ENCODE assay signal across 22 cellular contexts in the genomic region with DNA sequence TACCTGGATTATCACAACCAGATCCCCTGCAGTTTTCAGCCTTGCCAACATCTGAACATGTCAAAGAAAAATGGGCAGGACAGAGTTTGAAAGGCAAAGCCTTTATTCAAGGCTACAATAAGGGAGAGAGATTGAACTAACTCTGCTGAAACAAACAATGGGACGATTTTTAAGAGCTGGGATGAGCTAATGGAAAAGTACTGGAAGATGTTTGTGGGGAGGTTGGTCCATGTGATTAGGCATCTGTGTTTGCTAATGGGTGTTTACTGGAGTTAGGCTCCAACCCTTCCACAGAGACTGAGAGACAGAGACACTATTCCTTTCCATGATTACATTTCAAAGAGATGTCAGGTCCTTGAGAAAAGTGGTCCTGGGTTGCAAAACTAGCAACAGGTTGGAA.
"Had no signal": no experiment of that assay in that cellular context is flagged by ENCODE, and none has a peak within 500 bp of the region (broad histone marks: within the 10 kb centered on the region; RNA-seq: fewer than 3 reads in every experiment).

No MANE protein-coding gene starts in this region.

- H3K36me3 ChIP-seq: colonic mucosa, right atrium auricular region, transverse colon, uterus had no signal

- ATAC-seq: activated CD4-positive, alpha-beta T cell treated with anti-CD3 and anti-CD28 coated beads for 36 hours; activated T-helper 17 cell treated with anti-CD3 and anti-CD28 coated beads, Interleukin-2, amount 50 U/mL, for 72 hours; esophagus mucosa; WTC11 had no signal

- H3K4me1 ChIP-seq: colonic mucosa, transverse colon, uterus had no signal

- H3K4me3 ChIP-seq: colonic mucosa, right atrium auricular region, transverse colon, uterus had no signal

- H3K9me3 Mint-ChIP-seq: activated CD4-positive, alpha-beta memory T cell treated with anti-CD3 and anti-CD28 coated beads for 36 hours; activated naive CD8-positive, alpha-beta T cell treated with anti-CD3 and anti-CD28 coated beads for 36 hours; activated T-helper 17 cell treated with anti-CD3 and anti-CD28 coated beads, Interleukin-2, amount 50 U/mL, for 72 hours; T-helper 2 cell treated with Interferon-gamma antibody and Interleukin-4, amounts not matched to agents 5 μg/mL and 100 μg/mL, for 36 hours had no signal

- H3K27ac Mint-ChIP-seq: activated CD4-positive, alpha-beta memory T cell treated with anti-CD3 and anti-CD28 coated beads for 36 hours; activated CD4-positive, alpha-beta T cell treated with anti-CD3 and anti-CD28 coated beads for 36 hours; activated naive CD8-positive, alpha-beta T cell treated with anti-CD3 and anti-CD28 coated beads for 36 hours; activated T-helper 17 cell treated with anti-CD3 and anti-CD28 coated beads, Interleukin-2, amount 50 U/mL, for 72 hours; progenitor cell of endocrine pancreas; T-helper 2 cell treated with Interferon-gamma antibody and Interleukin-4, amounts not matched to agents 5 μg/mL and 100 μg/mL, for 36 hours; WTC11 had no signal

- H3K27ac ChIP-seq: colonic mucosa, right atrium auricular region, transverse colon, uterus had no signal

- H3K27me3 ChIP-seq: colonic mucosa, right atrium auricular region, transverse colon, uterus had no signal

- H3K36me3 Mint-ChIP-seq: activated CD4-positive, alpha-beta memory T cell treated with anti-CD3 and anti-CD28 coated beads for 36 hours; activated naive CD8-positive, alpha-beta T cell treated with anti-CD3 and anti-CD28 coated beads for 36 hours; WTC11 had no signal

- DNase-seq: activated CD4-positive, alpha-beta memory T cell treated with anti-CD3 and anti-CD28 coated beads for 36 hours; activated CD4-positive, alpha-beta T cell treated with anti-CD3 and anti-CD28 coated beads for 36 hours; activated naive CD4-positive, alpha-beta T cell; activated naive CD8-positive, alpha-beta T cell treated with anti-CD3 and anti-CD28 coated beads for 36 hours; activated T-cell treated with anti-CD3 and anti-CD28 coated beads, Interleukin-2, amount 50 U/mL, for 1 hour; amniotic stem cell; colonic mucosa; effector CD4-positive, alpha-beta T cell; SK-N-SH; stimulated activated CD4-positive, alpha-beta T cell treated with anti-CD3 and anti-CD28 coated beads, Interleukin-12 subunit alpha, Interleukin-12 subunit beta, amount 100 ng/mL, for 4 hours; stimulated activated CD4-positive, alpha-beta T cell treated with anti-CD3 and anti-CD28 coated beads, Interleukin-1b, Interleukin-23, amount 100 ng/mL, for 48 hours; stimulated activated CD8-positive, alpha-beta memory T cell treated with anti-CD3 and anti-CD28 coated beads, Interleukin-4, amount 100 ng/mL, for 48 hours; stimulated activated naive CD4-positive, alpha-beta T cell treated with Interleukin-2 at 50 U/mL for 16 hours; transverse colon; uterus had no signal

- H3K9me3 ChIP-seq: colonic mucosa, right atrium auricular region, SK-N-SH, transverse colon, uterus had no signal

- FAIRE-seq: TTC549 had no signal

- H3K4me3 Mint-ChIP-seq: activated CD4-positive, alpha-beta memory T cell treated with anti-CD3 and anti-CD28 coated beads for 36 hours; activated CD4-positive, alpha-beta T cell treated with anti-CD3 and anti-CD28 coated beads for 36 hours; activated naive CD8-positive, alpha-beta T cell treated with anti-CD3 and anti-CD28 coated beads for 36 hours; activated T-helper 17 cell treated with anti-CD3 and anti-CD28 coated beads, Interleukin-2, amount 50 U/mL, for 72 hours; T-helper 2 cell treated with Interferon-gamma antibody and Interleukin-4, amounts not matched to agents 5 μg/mL and 100 μg/mL, for 36 hours; WTC11 had no signal

- H3K4me1 Mint-ChIP-seq: activated naive CD8-positive, alpha-beta T cell treated with anti-CD3 and anti-CD28 coated beads for 36 hours had no signal
